In the genomic region with DNA sequence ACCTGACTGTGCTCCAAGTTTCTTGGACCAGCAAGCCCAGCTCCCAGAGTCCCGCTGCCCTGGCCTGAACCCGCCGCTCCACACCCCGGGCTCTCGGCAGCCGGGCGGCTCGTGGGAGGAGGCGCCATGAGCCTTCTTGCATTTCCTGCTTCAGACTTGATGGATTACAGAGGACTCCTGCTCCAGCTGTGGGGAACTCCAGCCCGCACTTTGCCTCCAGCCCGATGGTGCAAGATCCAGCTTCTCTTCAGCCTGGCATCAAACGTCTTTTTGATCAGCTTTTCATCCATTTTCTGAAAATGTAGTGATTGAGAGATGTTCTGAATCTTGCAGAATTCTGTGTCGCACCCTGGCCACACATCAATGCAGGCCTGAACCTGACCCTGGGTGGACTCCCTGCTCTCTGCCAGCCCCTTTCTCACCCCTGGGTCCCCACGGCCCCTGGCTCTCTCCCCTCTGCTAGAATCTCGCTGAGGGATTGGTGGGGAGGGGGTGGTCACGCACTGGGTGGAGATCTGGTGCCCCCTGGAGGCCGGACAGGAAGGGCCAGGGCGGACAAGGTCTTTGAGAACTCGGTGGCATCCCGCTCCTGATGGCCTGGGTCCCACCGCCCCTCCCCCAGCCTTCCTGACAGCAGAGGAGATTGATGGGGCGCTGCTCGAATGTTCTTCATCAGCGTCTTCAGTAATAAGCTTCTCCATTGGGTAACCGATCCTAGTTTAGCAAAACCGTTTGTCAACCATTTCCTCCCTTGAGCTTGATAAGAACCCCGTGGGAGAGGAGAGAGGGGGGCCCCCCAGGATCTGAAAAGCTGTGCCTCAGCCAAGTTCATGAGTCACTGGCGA, we compare ENCODE assay signal across 1 cellular context.
TF ChIP-seq lines count a peak whose summit lies in the region.

No MANE protein-coding gene starts in this region.

TF ChIP-seq in IMR-90, 13 proteins besides CTCF, POLR2A, EP300 and RAD21 (continued from another document):
- peak; percentile 34 for TF ChIP-seq SMC3 (IDR thresholded peaks at IDR 0.05; ENCODE audit: low read depth, low read length)
